Comparison of ENCODE assay signal across 18 cellular contexts in the genomic region with DNA sequence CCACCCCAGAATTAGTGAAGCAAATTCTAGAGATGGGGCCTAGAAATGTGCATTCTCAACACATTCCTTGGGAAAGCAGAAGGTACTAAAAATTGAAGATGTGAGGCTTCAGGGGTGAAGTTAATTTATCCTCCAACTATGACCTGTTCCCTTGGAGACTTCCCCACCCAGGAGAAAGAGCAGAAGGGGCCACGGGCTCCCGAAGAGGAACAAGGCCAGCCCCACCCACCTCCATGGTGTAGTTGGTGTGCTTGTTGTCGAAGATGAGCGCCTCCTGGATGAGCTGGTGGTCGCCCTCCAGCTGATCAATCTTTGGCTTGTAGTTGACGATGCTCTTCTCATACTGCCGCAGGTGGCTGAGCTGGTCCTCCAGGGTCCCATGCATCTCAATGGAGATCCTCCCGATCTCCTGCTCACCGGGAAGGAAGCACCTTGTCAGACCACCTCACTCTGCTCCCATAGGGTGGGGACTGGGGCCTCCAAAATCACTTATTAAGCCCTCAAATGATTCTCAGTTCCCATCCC.
DNase-seq lines count a peak whose midpoint lies in the region; ATAC-seq, FAIRE-seq and TF ChIP-seq lines count a peak whose summit lies in the region.
"Had no signal": no experiment of that assay in that cellular context is flagged by ENCODE, and none has a peak within 500 bp of the region (broad histone marks: within the 10 kb centered on the region; RNA-seq: fewer than 3 reads in every experiment).

No MANE protein-coding gene starts in this region.

- WGBS in GM23248 (ENCODE audit: low coverage in 1 of 2, low lambda C conversion rate in 2 of 2, missing lambda C conversion rate in 2 of 2), 2 experiments, result 85 to 97% methylated on average over 9 of the region's 9 CpGs

- H3K27ac Mint-ChIP-seq in activated naive CD4-positive, alpha-beta T cell treated with anti-CD3 and anti-CD28 coated beads, Interleukin-2, amount 50 U/mL, for 24 hours, result peak overlapping the region; percentile 55

- no peaks in the 10 kb centered on the region for H3K9me2 ChIP-seq in Karpas-422 (replicated peaks; ENCODE audit: insufficient read depth, low read length)
- H3K9me2 ChIP-seq in GM23248 (ENCODE audit: insufficient read depth), result no peaks in the 10 kb centered on the region

- intact Hi-C loops in kidney (cut with DNase I), result no loop called here

- H2AFZ ChIP-seq in Karpas-422 (ENCODE audit: low read length), result no peak overlapping the region
- no peak overlapping the region for H2AFZ ChIP-seq in GM23248

- H3K4me3 ChIP-seq in kidney (ENCODE audit: low read length in 2 of 2) (no peak overlapping the region), stomach smooth muscle (ENCODE audit: low read length in 2 of 2) (no peak overlapping the region), Karpas-422 (ENCODE audit: low read length) (no peak overlapping the region), GM23248 (no peak overlapping the region)
- H3K4me3 ChIP-seq: BLaER1 had no signal

- CTCF ChIA-PET in RWPE1 (lab: Yijun Ruan, JAX), result no interaction called here

- no peaks in the 10 kb centered on the region for H3K9me3 Mint-ChIP-seq in activated naive CD4-positive, alpha-beta T cell treated with anti-CD3 and anti-CD28 coated beads, Interleukin-2, amount 50 U/mL, for 24 hours

- no peak for ATAC-seq in HG03342 (IDR thresholded peaks at IDR 0.05; ENCODE audit: unreplicated experiment)
- ATAC-seq: HCT116 had no signal

- H3K27ac ChIP-seq in RWPE1 (peak overlapping the region; percentile 26), kidney (ENCODE audit: low read depth in 2 of 2, low read length in 2 of 2) (no peak overlapping the region), stomach smooth muscle (ENCODE audit: low read length) (peak overlapping the region; percentile 71), Karpas-422 (ENCODE audit: low read length) (no peak overlapping the region), GM23248 (no peak overlapping the region)
- H3K27ac ChIP-seq: BLaER1 had no signal

- H3K27me3 ChIP-seq in stomach smooth muscle (ENCODE audit: control insufficient read depth in 1 of 2, insufficient read depth in 2 of 2, low read length in 2 of 2), result no peaks in the 10 kb centered on the region
- no peaks in the 10 kb centered on the region for H3K27me3 ChIP-seq in Karpas-422 (ENCODE audit: low read length)
- no peaks in the 10 kb centered on the region for H3K27me3 ChIP-seq in GM23248 (replicated peaks; ENCODE audit: insufficient read depth)
- H3K27me3 ChIP-seq: BLaER1 had no signal

- H3K27me3 Mint-ChIP-seq in activated naive CD4-positive, alpha-beta T cell treated with anti-CD3 and anti-CD28 coated beads, Interleukin-2, amount 50 U/mL, for 24 hours, result no peaks in the 10 kb centered on the region

- no peak for TF ChIP-seq CTCF in RWPE1 (conservative IDR thresholded peaks at IDR 0.05; ENCODE audit: low read depth)
- TF ChIP-seq CTCF in kidney (IDR thresholded peaks at IDR 0.05; ENCODE audit: borderline replicate concordance, extremely low read depth, insufficient read depth), result no peak

- H3K36me3 ChIP-seq in kidney (ENCODE audit: control insufficient read depth in 1 of 2, insufficient read depth in 2 of 2, low read length in 2 of 2) (peaks cover 7 to 8% of the 10 kb centered on the region in 2 donors), stomach smooth muscle (ENCODE audit: control insufficient read depth in 2 of 2, insufficient read depth in 2 of 2, low read length in 2 of 2) (peaks cover 84 to 87% of the 10 kb centered on the region in 2 donors), Karpas-422 (ENCODE audit: insufficient read depth, low read length) (no peaks in the 10 kb centered on the region), GM23248 (ENCODE audit: low read depth) (peaks cover 83% of the 10 kb centered on the region)

- DNase-seq in activated naive CD4-positive, alpha-beta T cell (lab: John Stamatoyannopoulos, UW), result no peak
- DNase-seq in RWPE1 (ENCODE audit: low spot score) (no peak), kidney (peak; percentile 35), Karpas-422 (no peak), GM23248 (no peak)
- DNase-seq: DND-41, KBM-7, NCI-H1417 treated with DMSO at 0.1 percent for 48 hours, NCI-H1930, NCI-H2171, NCI-H446 treated with DMSO at 0.1 percent for 48 hours, OCI-M1 had no signal

- H3K79me2 ChIP-seq in Karpas-422 (ENCODE audit: low read length), result no peaks in the 10 kb centered on the region
- peaks cover 86% of the 10 kb centered on the region for H3K79me2 ChIP-seq in GM23248 (ENCODE audit: insufficient read depth)

- H3K4me3 Mint-ChIP-seq in activated naive CD4-positive, alpha-beta T cell treated with anti-CD3 and anti-CD28 coated beads, Interleukin-2, amount 50 U/mL, for 24 hours, result no peak overlapping the region

- H3K9ac ChIP-seq in kidney (ENCODE audit: low read length in 2 of 2) (no peak overlapping the region), stomach smooth muscle (ENCODE audit: low read length in 2 of 2) (peak overlapping the region in 1 of 2 donors; percentile 29), Karpas-422 (ENCODE audit: low read length) (no peak overlapping the region), GM23248 (no peak overlapping the region)
- H3K9ac ChIP-seq: BLaER1 had no signal

- FAIRE-seq in kidney (lab: Jason Lieb, UNC), result no peak
- FAIRE-seq: G401.6 had no signal

- H3F3A ChIP-seq in GM23248 (ENCODE audit: insufficient read depth), result peaks cover 60% of the 10 kb centered on the region

- H3K4me1 Mint-ChIP-seq in activated naive CD4-positive, alpha-beta T cell treated with anti-CD3 and anti-CD28 coated beads, Interleukin-2, amount 50 U/mL, for 24 hours, result no peaks in the 10 kb centered on the region

- H3K4me1 ChIP-seq in kidney (ENCODE audit: control insufficient read depth in 1 of 2, insufficient read depth in 1 of 2, low read depth in 1 of 2, low read length in 2 of 2), result peaks cover 0 to 4% of the 10 kb centered on the region in 2 donors
- H3K4me1 ChIP-seq in stomach smooth muscle (ENCODE audit: control insufficient read depth, insufficient read depth, low read length), result peaks cover 55% of the 10 kb centered on the region
- H3K4me1 ChIP-seq in Karpas-422 (ENCODE audit: low read length), result no peaks in the 10 kb centered on the region
- H3K4me1 ChIP-seq in GM23248 (ENCODE audit: insufficient read depth), result peaks cover 18% of the 10 kb centered on the region
- H3K4me1 ChIP-seq: BLaER1 had no signal

- in situ Hi-C loops in GM23248 (cut with MboI), result no loop called here

- H4K20me1 ChIP-seq in Karpas-422 (ENCODE audit: insufficient read depth, low read depth, low read length) (no peaks in the 10 kb centered on the region), GM23248 (ENCODE audit: insufficient read depth) (0 out of 2 replicates have a peak, but pooled peaks cover 3% of the 10 kb centered on the region)
- H4K20me1 ChIP-seq: BLaER1 had no signal

- H3K9me3 ChIP-seq in kidney (ENCODE audit: control insufficient read depth in 1 of 2, low read length in 2 of 2) (no peaks in the 10 kb centered on the region), stomach smooth muscle (ENCODE audit: control insufficient read depth in 2 of 2, low read length in 2 of 2) (no peaks in the 10 kb centered on the region), Karpas-422 (ENCODE audit: low read length) (no peaks in the 10 kb centered on the region), GM23248 (ENCODE audit: low read depth) (no peaks in the 10 kb centered on the region)
- H3K9me3 ChIP-seq: BLaER1 had no signal

- H3K36me3 Mint-ChIP-seq in activated naive CD4-positive, alpha-beta T cell treated with anti-CD3 and anti-CD28 coated beads, Interleukin-2, amount 50 U/mL, for 24 hours, result peaks cover 17% of the 10 kb centered on the region

- H3K4me2 ChIP-seq in Karpas-422 (ENCODE audit: low read depth, low read length, poor library complexity, severe bottlenecking) (no peak overlapping the region), GM23248 (ENCODE audit: unreplicated experiment) (no peak overlapping the region)
- H3K4me2 ChIP-seq: BLaER1 had no signal

- POLR2A ChIA-PET in RWPE1 (lab: Yijun Ruan, JAX; ENCODE audit: low non-redundant PET), result no interaction called here

Comparison
In these comparisons a context has a peak if more than half of its experiments do, and no peak if none do; other contexts are left out.
1. H3K27ac ChIP-seq: peak in RWPE1 (single experiment) and stomach smooth muscle (single experiment); none in kidney (0 of 2), Karpas-422 (single experiment) and GM23248 (single experiment).